ENCODE assay signal across 12 cellular contexts in the genomic region with DNA sequence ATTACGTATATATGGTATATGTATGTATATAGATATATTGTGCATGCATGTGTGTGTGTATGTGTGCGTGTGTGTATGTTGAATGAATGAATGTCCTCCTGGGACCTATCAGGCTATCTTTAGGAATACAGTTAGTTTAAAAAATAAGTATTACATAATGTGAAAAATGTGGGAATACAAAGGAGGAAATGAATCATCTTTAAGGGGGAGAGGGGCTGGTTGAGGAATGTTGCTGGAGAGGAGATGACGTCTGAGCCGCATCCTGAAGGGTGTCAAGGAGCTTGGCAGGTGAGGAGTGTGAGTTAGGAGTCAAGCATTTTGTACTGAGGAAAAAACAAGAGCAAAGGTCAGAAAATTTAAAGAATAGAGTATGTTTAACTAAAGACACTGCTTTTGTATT.
DNase-seq lines count a peak whose midpoint lies in the region; ATAC-seq and TF ChIP-seq lines count a peak whose summit lies in the region.
"Had no signal": no experiment of that assay in that cellular context is flagged by ENCODE, and none has a peak within 500 bp of the region (broad histone marks: within the 10 kb centered on the region; RNA-seq: fewer than 3 reads in every experiment).

No MANE protein-coding gene starts in this region.

- in situ Hi-C loops in astrocyte of the cerebellum (cut with HindIII; ENCODE audit: low sequenced_read_pairs): no loop called here

- H3K27ac Mint-ChIP-seq in activated T-cell treated with anti-CD3 and anti-CD28 coated beads, Interleukin-2, amount 50 U/mL, for 24 hours: no peak overlapping the region
- H3K27ac Mint-ChIP-seq: activated CD8-positive, alpha-beta memory T cell treated with anti-CD3 and anti-CD28 coated beads, Interleukin-2, amount 10 ng/mL, durations not matched to agents 7 days and 5 days; activated naive CD4-positive, alpha-beta T cell treated with anti-CD3 and anti-CD28 coated beads, Interleukin-2, amount 50 U/mL, for 24 hours had no signal

- no peak for TF ChIP-seq CTCF in AG09309 (IDR thresholded peaks at IDR 0.05; ENCODE audit: control insufficient read depth, insufficient read depth, low read depth, low read length, missing control alignments)
- TF ChIP-seq CTCF in astrocyte of the cerebellum (IDR thresholded peaks at IDR 0.05; ENCODE audit: low read depth, low read length, missing control alignments): no peak
- TF ChIP-seq CTCF in lower leg skin (IDR thresholded peaks at IDR 0.05): no peak

- H3K4me3 ChIP-seq in AG09309 (ENCODE audit: control insufficient read depth, low read depth, low read length): no peak overlapping the region
- no peak overlapping the region for H3K4me3 ChIP-seq in astrocyte of the cerebellum (ENCODE audit: low read depth, low read length)
- no peak overlapping the region for H3K4me3 ChIP-seq in lower leg skin (ENCODE audit: low read depth, poor library complexity, severe bottlenecking)
- H3K4me3 ChIP-seq: hepatocyte had no signal

- intact Hi-C loops in lower leg skin (cut with DNase I; ENCODE audit: low total_unique reads): no loop called here

- TF ChIP-seq POLR2A in lower leg skin (IDR thresholded peaks at IDR 0.05): no peak

- H3K9me3 Mint-ChIP-seq in activated T-cell treated with anti-CD3 and anti-CD28 coated beads, Interleukin-2, amount 50 U/mL, for 24 hours: no peaks in the 10 kb centered on the region
- H3K9me3 Mint-ChIP-seq: activated naive CD4-positive, alpha-beta T cell treated with anti-CD3 and anti-CD28 coated beads, Interleukin-2, amount 50 U/mL, for 24 hours had no signal

- no peak overlapping the region for H3K4me3 Mint-ChIP-seq in activated T-cell treated with anti-CD3 and anti-CD28 coated beads, Interleukin-2, amount 50 U/mL, for 24 hours
- H3K4me3 Mint-ChIP-seq: activated CD8-positive, alpha-beta memory T cell treated with anti-CD3 and anti-CD28 coated beads, Interleukin-2, amount 10 ng/mL, durations not matched to agents 7 days and 5 days; activated naive CD4-positive, alpha-beta T cell treated with anti-CD3 and anti-CD28 coated beads, Interleukin-2, amount 50 U/mL, for 24 hours had no signal

- DNase-seq in AG09309 (ENCODE audit: low read depth): peak; percentile 13
- peak; percentile 70 for DNase-seq in HPDE6-E6E7 (ENCODE audit: extremely low spot score)
- DNase-seq in astrocyte of the cerebellum (ENCODE audit: low read depth): peak; percentile 38
- peak; percentile 75 for DNase-seq in islet precursor cell
- no peak for DNase-seq in activated T-cell treated with anti-CD3 and anti-CD28 coated beads, Interleukin-2, amount 50 U/mL, for 24 hours
- DNase-seq in lower leg skin (ENCODE audit: low spot score in 2 of 2): no peak
- DNase-seq in activated CD8-positive, alpha-beta memory T cell treated with anti-CD3 and anti-CD28 coated beads for 24 hours: no peak
- DNase-seq: activated CD8-positive, alpha-beta memory T cell treated with anti-CD3 and anti-CD28 coated beads, Interleukin-2, amount 10 ng/mL, durations not matched to agents 7 days and 5 days; midbrain had no signal

- H3K36me3 Mint-ChIP-seq in activated T-cell treated with anti-CD3 and anti-CD28 coated beads, Interleukin-2, amount 50 U/mL, for 24 hours (ENCODE audit: low read depth): no peaks in the 10 kb centered on the region
- H3K36me3 Mint-ChIP-seq: activated CD8-positive, alpha-beta memory T cell treated with anti-CD3 and anti-CD28 coated beads, Interleukin-2, amount 10 ng/mL, durations not matched to agents 7 days and 5 days; activated naive CD4-positive, alpha-beta T cell treated with anti-CD3 and anti-CD28 coated beads, Interleukin-2, amount 50 U/mL, for 24 hours had no signal

- WGBS in lower leg skin, 2 donors: 57% methylated on average over 4 of the region's 4 CpGs

- no peak for ATAC-seq in HG03196 (IDR thresholded peaks at IDR 0.05; ENCODE audit: unreplicated experiment)
- ATAC-seq: activated CD8-positive, alpha-beta memory T cell treated with anti-CD3 and anti-CD28 coated beads, Interleukin-2, amount 10 ng/mL, durations not matched to agents 7 days and 5 days had no signal

- peaks cover 4% of the 10 kb centered on the region for H3K4me1 Mint-ChIP-seq in activated T-cell treated with anti-CD3 and anti-CD28 coated beads, Interleukin-2, amount 50 U/mL, for 24 hours (ENCODE audit: low read depth)
- H3K4me1 Mint-ChIP-seq: activated naive CD4-positive, alpha-beta T cell treated with anti-CD3 and anti-CD28 coated beads, Interleukin-2, amount 50 U/mL, for 24 hours had no signal

- H3K27me3 Mint-ChIP-seq in activated T-cell treated with anti-CD3 and anti-CD28 coated beads, Interleukin-2, amount 50 U/mL, for 24 hours: peaks cover 25% of the 10 kb centered on the region

Comparison
In these comparisons a context has a peak if more than half of its experiments do, and no peak if none do; other contexts are left out.
1. DNase-seq: peak in AG09309 (single experiment), HPDE6-E6E7 (single experiment), astrocyte of the cerebellum (single experiment) and islet precursor cell (single experiment); none in activated T-cell treated with anti-CD3 and anti-CD28 coated beads, Interleukin-2, amount 50 U/mL, for 24 hours (single experiment), lower leg skin (0 of 2) and activated CD8-positive, alpha-beta memory T cell treated with anti-CD3 and anti-CD28 coated beads for 24 hours (single experiment).